Comparison of ENCODE assay signal across 16 cellular contexts in the genomic region with DNA sequence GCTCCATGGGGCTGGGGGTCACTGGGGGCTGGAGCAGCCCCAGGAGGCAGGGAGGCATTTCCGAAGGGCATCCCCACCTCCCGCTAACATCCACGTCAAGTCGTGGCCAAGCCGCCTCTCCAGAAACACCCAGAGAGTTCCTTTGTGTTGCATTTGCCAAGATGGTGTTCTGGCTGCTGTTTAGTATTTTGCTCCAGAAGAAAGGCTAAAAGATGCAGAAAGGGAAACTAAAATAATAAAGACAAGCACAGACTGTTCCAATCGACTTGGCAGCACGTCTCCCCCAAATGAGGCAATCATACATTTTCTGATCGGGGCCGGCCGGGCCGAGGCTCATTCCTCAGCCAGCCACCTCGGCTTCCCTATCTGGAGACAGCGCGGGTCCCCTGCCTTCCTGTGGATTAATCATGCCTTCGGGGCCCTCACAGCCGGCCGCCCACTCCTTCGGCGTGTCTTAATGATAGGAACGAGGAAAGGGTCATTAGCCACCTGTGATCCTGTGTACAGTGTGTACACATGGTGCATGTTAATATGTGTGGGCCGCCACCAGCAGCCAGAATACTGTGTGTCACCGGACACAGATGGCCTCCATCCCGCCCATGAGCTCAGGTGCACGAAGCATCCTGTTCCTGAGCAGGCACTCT.
A peak's percentile ranks its signal among the peaks of the same experiment; 100 is the strongest.
DNase-seq lines count a peak whose midpoint lies in the region; ATAC-seq and TF ChIP-seq lines count a peak whose summit lies in the region.
"Had no signal": no experiment of that assay in that cellular context is flagged by ENCODE, and none has a peak within 500 bp of the region (broad histone marks: within the 10 kb centered on the region; RNA-seq: fewer than 3 reads in every experiment).

No MANE protein-coding gene starts in this region.

- WGBS in psoas muscle, 3 donors: 83 to 89% (median 86%) methylated on average over 24 of the region's 24 CpGs

- intact Hi-C loops in left cardiac atrium (cut with DNase I) (no loop called here), psoas muscle (cut with DNase I) (no loop called here)

- H3K36me3 Mint-ChIP-seq in brain (no peaks in the 10 kb centered on the region), T-helper 17 cell (ENCODE audit: low read depth) (no peaks in the 10 kb centered on the region)
- no peaks in the 10 kb centered on the region for H3K36me3 Mint-ChIP-seq in activated T-cell treated with anti-CD3 and anti-CD28 coated beads, Interleukin-2, amount 50 U/mL, for 24 hours (ENCODE audit: low read depth)
- no peaks in the 10 kb centered on the region for H3K36me3 Mint-ChIP-seq in stimulated activated naive B cell treated with anti-CD40 and anti-IgM and Interleukin-4, amounts not matched to agents 10 μg/mL and 1 μg/mL and 100 μg/mL, for 72 hours

- no peak overlapping the region for H3K27ac ChIP-seq in psoas muscle
- H3K27ac ChIP-seq: cardiac muscle cell, HL-60, SK-N-MC had no signal

- no peak overlapping the region for H3K4me3 Mint-ChIP-seq in brain
- H3K4me3 Mint-ChIP-seq in activated T-cell treated with anti-CD3 and anti-CD28 coated beads, Interleukin-2, amount 50 U/mL, for 24 hours: no peak overlapping the region
- H3K4me3 Mint-ChIP-seq in stimulated activated naive B cell treated with anti-CD40 and anti-IgM and Interleukin-4, amounts not matched to agents 10 μg/mL and 1 μg/mL and 100 μg/mL, for 72 hours: no peak overlapping the region
- no peak overlapping the region for H3K4me3 Mint-ChIP-seq in T-helper 17 cell
- H3K4me3 Mint-ChIP-seq: activated naive CD4-positive, alpha-beta T cell treated with anti-CD3 and anti-CD28 coated beads for 36 hours had no signal

- DNase-seq in COLO668 (lab: John Stamatoyannopoulos, UW; ENCODE audit: unreplicated experiment) (peak; percentile 71), left cardiac atrium (peak; percentile 67), psoas muscle (peak; percentile 67 to 83), SIG-M5 treated with dmso at 0.1 percent for 504 hours (lab: John Stamatoyannopoulos, UW; ENCODE audit: unreplicated experiment) (no peak), T-helper 17 cell (no peak)
- no peak for DNase-seq in activated T-cell treated with anti-CD3 and anti-CD28 coated beads, Interleukin-2, amount 50 U/mL, for 24 hours
- no peak for DNase-seq in stimulated activated naive B cell treated with anti-CD40 and anti-IgM and Interleukin-4, amounts not matched to agents 10 μg/mL and 1 μg/mL and 100 μg/mL, for 72 hours
- DNase-seq: activated naive CD4-positive, alpha-beta T cell treated with anti-CD3 and anti-CD28 coated beads for 36 hours; H7; mesendoderm; NCI-H2029; spleen had no signal

- H3K4me3 ChIP-seq in psoas muscle: no peak overlapping the region
- H3K4me3 ChIP-seq: cardiac muscle cell, SK-N-MC, spleen had no signal

- H3K4me1 ChIP-seq in psoas muscle: no peaks in the 10 kb centered on the region

- H3K9me3 ChIP-seq in psoas muscle (no peaks in the 10 kb centered on the region), T-helper 17 cell (ENCODE audit: control insufficient read depth, low read length, poor library complexity, severe bottlenecking) (no peaks in the 10 kb centered on the region)
- H3K9me3 ChIP-seq: spleen had no signal

- no peaks in the 10 kb centered on the region for H3K9me3 Mint-ChIP-seq in brain
- H3K9me3 Mint-ChIP-seq in activated T-cell treated with anti-CD3 and anti-CD28 coated beads, Interleukin-2, amount 50 U/mL, for 24 hours: no peaks in the 10 kb centered on the region
- no peaks in the 10 kb centered on the region for H3K9me3 Mint-ChIP-seq in stimulated activated naive B cell treated with anti-CD40 and anti-IgM and Interleukin-4, amounts not matched to agents 10 μg/mL and 1 μg/mL and 100 μg/mL, for 72 hours
- H3K9me3 Mint-ChIP-seq: activated naive CD4-positive, alpha-beta T cell treated with anti-CD3 and anti-CD28 coated beads for 36 hours had no signal

- H3K27me3 Mint-ChIP-seq in brain (no peaks in the 10 kb centered on the region), T-helper 17 cell (no peaks in the 10 kb centered on the region)
- no peaks in the 10 kb centered on the region for H3K27me3 Mint-ChIP-seq in activated T-cell treated with anti-CD3 and anti-CD28 coated beads, Interleukin-2, amount 50 U/mL, for 24 hours
- H3K27me3 Mint-ChIP-seq in stimulated activated naive B cell treated with anti-CD40 and anti-IgM and Interleukin-4, amounts not matched to agents 10 μg/mL and 1 μg/mL and 100 μg/mL, for 72 hours: peaks cover 0 to 5% of the 10 kb centered on the region in 2 donors

- ATAC-seq in left cardiac atrium (peak; percentile 65 to 78), psoas muscle (peak in 3 of 4 donors; percentile 19 to 56 (median 41)), T-helper 17 cell (no peak)
- ATAC-seq in stimulated activated naive B cell treated with anti-CD40 and anti-IgM and Interleukin-4, amounts not matched to agents 10 μg/mL and 1 μg/mL and 100 μg/mL, for 72 hours (replicated peaks): no peak

- no peaks in the 10 kb centered on the region for H3K36me3 ChIP-seq in psoas muscle (ENCODE audit: insufficient read depth in 1 of 2, low read depth in 1 of 2)
- H3K36me3 ChIP-seq: cardiac muscle cell, spleen had no signal

- H3K27me3 ChIP-seq in psoas muscle (ENCODE audit: insufficient read depth in 3 of 3, low read length in 2 of 3): no peaks in the 10 kb centered on the region
- H3K27me3 ChIP-seq: spleen had no signal

- H3K4me1 Mint-ChIP-seq in brain: peaks cover 73% of the 10 kb centered on the region
- H3K4me1 Mint-ChIP-seq in activated T-cell treated with anti-CD3 and anti-CD28 coated beads, Interleukin-2, amount 50 U/mL, for 24 hours (ENCODE audit: low read depth): peaks cover 5% of the 10 kb centered on the region
- H3K4me1 Mint-ChIP-seq in stimulated activated naive B cell treated with anti-CD40 and anti-IgM and Interleukin-4, amounts not matched to agents 10 μg/mL and 1 μg/mL and 100 μg/mL, for 72 hours: no peaks in the 10 kb centered on the region
- H3K4me1 Mint-ChIP-seq in T-helper 17 cell: peaks cover 4% of the 10 kb centered on the region

- TF ChIP-seq CTCF in brain (conservative IDR thresholded peaks at IDR 0.05) (no peak), psoas muscle (IDR thresholded peaks at IDR 0.05) (no peak)

- peak overlapping the region in 3 of 5 experiments; percentile 76 to 92 (median 81) for H3K27ac Mint-ChIP-seq in brain
- no peak overlapping the region for H3K27ac Mint-ChIP-seq in activated T-cell treated with anti-CD3 and anti-CD28 coated beads, Interleukin-2, amount 50 U/mL, for 24 hours
- H3K27ac Mint-ChIP-seq in stimulated activated naive B cell treated with anti-CD40 and anti-IgM and Interleukin-4, amounts not matched to agents 10 μg/mL and 1 μg/mL and 100 μg/mL, for 72 hours: no peak overlapping the region
- no peak overlapping the region for H3K27ac Mint-ChIP-seq in T-helper 17 cell
- H3K27ac Mint-ChIP-seq: activated naive CD4-positive, alpha-beta T cell treated with anti-CD3 and anti-CD28 coated beads for 36 hours had no signal

Comparison
In these comparisons a context has a peak if more than half of its experiments do, and no peak if none do; other contexts are left out.
1. DNase-seq: peak in COLO668 (single experiment), left cardiac atrium (single experiment) and psoas muscle (2 of 2); none in SIG-M5 treated with dmso at 0.1 percent for 504 hours (single experiment), activated T-cell treated with anti-CD3 and anti-CD28 coated beads, Interleukin-2, amount 50 U/mL, for 24 hours (single experiment), stimulated activated naive B cell treated with anti-CD40 and anti-IgM and Interleukin-4, amounts not matched to agents 10 μg/mL and 1 μg/mL and 100 μg/mL, for 72 hours (single experiment) and T-helper 17 cell (0 of 3).
2. H3K27ac Mint-ChIP-seq: peak in brain (3 of 5); none in activated T-cell treated with anti-CD3 and anti-CD28 coated beads, Interleukin-2, amount 50 U/mL, for 24 hours (single experiment), stimulated activated naive B cell treated with anti-CD40 and anti-IgM and Interleukin-4, amounts not matched to agents 10 μg/mL and 1 μg/mL and 100 μg/mL, for 72 hours (single experiment) and T-helper 17 cell (single experiment).
3. ATAC-seq: peak in left cardiac atrium (2 of 2) and psoas muscle (3 of 4); none in stimulated activated naive B cell treated with anti-CD40 and anti-IgM and Interleukin-4, amounts not matched to agents 10 μg/mL and 1 μg/mL and 100 μg/mL, for 72 hours (0 of 2) and T-helper 17 cell (single experiment).